In genomic region chr19:49640113-49640898, GRCh38 we compare ENCODE assay signal across 8 cellular contexts.
DNase-seq lines count a peak whose midpoint lies in the region; ATAC-seq lines count a peak whose summit lies in the region.

TSS of gene RRAS (minus strand) at chr19:49640143. CDS start at chr19:49640098, 45 bp downstream.

- peak within 1 kb of the TSS; percentile 88 for H3K9ac ChIP-seq in BLaER1

- H3K27me3 ChIP-seq in BLaER1 = no peaks in the 10 kb centered on the region

- no peaks in the 10 kb centered on the region for H3K9me3 ChIP-seq in BLaER1

- H4K20me1 ChIP-seq in BLaER1 = peaks cover 24% of the 10 kb centered on the region

- H3K4me3 ChIP-seq in BLaER1 = peak within 1 kb of the TSS; percentile 97

- H3K4me1 ChIP-seq in BLaER1 = peaks cover 76% of the 10 kb centered on the region

- peak; percentile 57 for ATAC-seq in GM19328 (IDR thresholded peaks at IDR 0.05; ENCODE audit: unreplicated experiment)
- ATAC-seq in HG03520 (IDR thresholded peaks at IDR 0.05; ENCODE audit: unreplicated experiment) = peak; percentile 45

- peaks cover 12% of the 10 kb centered on the region for H3K36me3 ChIP-seq in BLaER1

- H3K27ac ChIP-seq in BLaER1 = peak within 1 kb of the TSS; percentile 92

- DNase-seq in NCI-H69 (lab: John Stamatoyannopoulos, UW) (peak; percentile 100), dedifferentiated amniotic fluid mesenchymal stem cell (ENCODE audit: extremely low spot score) (peak; percentile 100), left kidney (ENCODE audit: low read depth, low spot score) (peak; percentile 100)
- DNase-seq in activated CD4-positive, alpha-beta T cell treated with anti-CD3 and anti-CD28 coated beads, Interleukin-2, amount 50 U/mL, for 1 hour = peak; percentile 99
- DNase-seq in stimulated activated CD4-positive, alpha-beta T cell treated with anti-CD3 and anti-CD28 coated beads, Interleukin-2, amount 100 ng/mL, for 24 hours = peak; percentile 100

- H3K4me2 ChIP-seq in BLaER1 = peak within 1 kb of the TSS; percentile 97

Comparison
In these comparisons a context has a peak if more than half of its experiments do, and no peak if none do; other contexts are left out.
1. Peak in every context shown above with its lines: DNase-seq, ATAC-seq, H3K4me3 ChIP-seq and H3K27ac ChIP-seq.